ENCODE assay signal across 1 cellular context in genomic region chr14:33950320-33951182, GRCh38.
TF ChIP-seq lines count a peak whose summit lies in the region.

TSS of gene EGLN3 (minus strand) at chr14:33951074. CDS start at chr14:33950752, 322 bp downstream.

TF ChIP-seq in HepG2, 621 proteins besides CTCF, POLR2A, EP300 and RAD21 (continued from another document and continues in another):
- TF ChIP-seq ZBTB40 (IDR thresholded peaks at IDR 0.05), result no peak
- TF ChIP-seq ZBTB40 (CRISPR knock-in tag; IDR thresholded peaks at IDR 0.05), result peak; percentile 83
- TF ChIP-seq ATAD3A (CRISPR knock-in tag; IDR thresholded peaks at IDR 0.05), result no peak
- TF ChIP-seq RCOR2 (CRISPR knock-in tag; IDR thresholded peaks at IDR 0.05), result no peak
- TF ChIP-seq ZNF468 (CRISPR knock-in tag; IDR thresholded peaks at IDR 0.05), result no peak
- TF ChIP-seq NR2F1 (CRISPR knock-in tag; IDR thresholded peaks at IDR 0.05), result no peak
- peak; percentile 60; the same call in 1 of the 2 replicates for TF ChIP-seq JUND (CRISPR knock-in tag; IDR thresholded peaks at IDR 0.05)
- TF ChIP-seq ZNF18 (CRISPR knock-in tag; IDR thresholded peaks at IDR 0.05; ENCODE audit: insufficient replicate concordance), result no peak
- no peak for TF ChIP-seq MXD4 (CRISPR knock-in tag; IDR thresholded peaks at IDR 0.05)
- no peak for TF ChIP-seq U2AF1 (optimal IDR thresholded peaks at IDR 0.05; ENCODE audit: low read depth, low read length)
- peak; percentile 75; the same call in 1 of the 2 replicates for TF ChIP-seq ZNF274 (CRISPR knock-in tag; IDR thresholded peaks at IDR 0.05)
- TF ChIP-seq RNF219 (CRISPR knock-in tag; IDR thresholded peaks at IDR 0.05), result no peak
- 0 out of 2 replicates have a peak, but pooled peaks have one; percentile 70 for TF ChIP-seq ZNF354B (CRISPR knock-in tag; IDR thresholded peaks at IDR 0.05)
- peak; percentile 51 for TF ChIP-seq AGO2 (optimal IDR thresholded peaks at IDR 0.05; ENCODE audit: low read depth, low read length)
- TF ChIP-seq ZNF703 (CRISPR knock-in tag; IDR thresholded peaks at IDR 0.05; ENCODE audit: borderline replicate concordance), result no peak
- TF ChIP-seq ZNF792 (CRISPR knock-in tag; IDR thresholded peaks at IDR 0.05), result no peak; the same call in 1 of the 2 replicates
- no peak; the same call in 1 of the 2 replicates for TF ChIP-seq ZNF333 (CRISPR knock-in tag; IDR thresholded peaks at IDR 0.05; ENCODE audit: borderline replicate concordance)
- no peak for TF ChIP-seq KLF15 (CRISPR knock-in tag; IDR thresholded peaks at IDR 0.05; ENCODE audit: borderline replicate concordance)
- TF ChIP-seq JARID2 (CRISPR knock-in tag; IDR thresholded peaks at IDR 0.05; ENCODE audit: insufficient replicate concordance), result peak; percentile 52
- TF ChIP-seq MEF2D (CRISPR knock-in tag; IDR thresholded peaks at IDR 0.05), result no peak
- peak; percentile 18; the same call in 1 of the 2 replicates for TF ChIP-seq ZNF670 (CRISPR knock-in tag; IDR thresholded peaks at IDR 0.05; ENCODE audit: borderline replicate concordance)
- no peak; the same call in 1 of the 2 replicates for TF ChIP-seq SIN3B (IDR thresholded peaks at IDR 0.05; ENCODE audit: low read length)
- no peak for TF ChIP-seq ZNF549 (CRISPR knock-in tag; IDR thresholded peaks at IDR 0.05)
- TF ChIP-seq ZNF678 (CRISPR knock-in tag; IDR thresholded peaks at IDR 0.05), result 0 out of 2 replicates have a peak, but pooled peaks have one; percentile 7
- peak; percentile 83 for TF ChIP-seq UBTF (CRISPR knock-in tag; IDR thresholded peaks at IDR 0.05)
- peak; percentile 90 for TF ChIP-seq KDM2A (CRISPR knock-in tag; IDR thresholded peaks at IDR 0.05; ENCODE audit: borderline replicate concordance, low read depth)
- TF ChIP-seq FOXO4 (CRISPR knock-in tag; conservative IDR thresholded peaks at IDR 0.05), result no peak
- TF ChIP-seq DNMT1 (CRISPR knock-in tag; IDR thresholded peaks at IDR 0.05), result 0 out of 2 replicates have a peak, but pooled peaks have one; percentile 29
- 0 out of 2 replicates have a peak, but pooled peaks have one; percentile 38 for TF ChIP-seq KIAA2018 (CRISPR knock-in tag; IDR thresholded peaks at IDR 0.05; ENCODE audit: borderline replicate concordance)
- TF ChIP-seq ZNF296 (CRISPR knock-in tag; conservative IDR thresholded peaks at IDR 0.05), result peak; percentile 94
- no peak for TF ChIP-seq ZNF510 (CRISPR knock-in tag; IDR thresholded peaks at IDR 0.05; ENCODE audit: low read depth)
- no peak for TF ChIP-seq ZNF724P (CRISPR knock-in tag; IDR thresholded peaks at IDR 0.05; ENCODE audit: borderline replicate concordance)
- TF ChIP-seq TBX3 (IDR thresholded peaks at IDR 0.05; ENCODE audit: borderline replicate concordance), result no peak
